Comparison of ENCODE assay signal across 1 cellular context in genomic region chr12:122422769-122423257, GRCh38.
A peak's percentile ranks its signal among the peaks of the same experiment; 100 is the strongest.
TF ChIP-seq lines count a peak whose summit lies in the region.

No MANE protein-coding gene starts in this region.

TF ChIP-seq in K562, 482 proteins besides CTCF, POLR2A, EP300 and RAD21 (continued from another document and continues in another):
- peak; percentile 31 for TF ChIP-seq E2F8 (IDR thresholded peaks at IDR 0.05; ENCODE audit: low read depth, partially characterized antibody)
- TF ChIP-seq MAZ (CRISPR knock-in tag; conservative IDR thresholded peaks at IDR 0.05 in 1 of 2, IDR thresholded peaks at IDR 0.05 in 1 of 2): 0 out of 4 replicates have a peak, but pooled peaks of 1 of the 2 experiments have one; percentile 8
- TF ChIP-seq ZNF639 (CRISPR knock-in tag; conservative IDR thresholded peaks at IDR 0.05 in 1 of 2, IDR thresholded peaks at IDR 0.05 in 1 of 2): peak in 1 of 2 experiments; percentile 4; a peak in 1 of 4 replicates
- TF ChIP-seq ETV5 (CRISPR knock-in tag; IDR thresholded peaks at IDR 0.05; ENCODE audit: low read depth): peak; percentile 1; the same call in 1 of the 2 replicates
- TF ChIP-seq ARID1B (IDR thresholded peaks at IDR 0.05): peak; percentile 21; the same call in 1 of the 2 replicates
- TF ChIP-seq ATF4 (CRISPR knock-in tag; IDR thresholded peaks at IDR 0.05): no peak
- TF ChIP-seq PHF8 (IDR thresholded peaks at IDR 0.05; ENCODE audit: borderline replicate concordance, low read length): peak; percentile 57; the same call in 1 of the 2 replicates
- no peak for TF ChIP-seq ASH1L (IDR thresholded peaks at IDR 0.05; ENCODE audit: borderline replicate concordance, low read depth, partially characterized antibody)
- 0 out of 2 replicates have a peak, but pooled peaks have one; percentile 7 for TF ChIP-seq POLR2AphosphoS5 (IDR thresholded peaks at IDR 0.05; ENCODE audit: control insufficient read depth, insufficient read depth, low read depth, low read length)
- TF ChIP-seq ZC3H4 (CRISPR knock-in tag; IDR thresholded peaks at IDR 0.05; ENCODE audit: borderline replicate concordance): no peak
- TF ChIP-seq ZNF644 (tag; IDR thresholded peaks at IDR 0.05; ENCODE audit: low read depth): no peak
- no peak for TF ChIP-seq CREB1 (IDR thresholded peaks at IDR 0.05)
- 0 out of 2 replicates have a peak, but pooled peaks have one; percentile 15 for TF ChIP-seq CREB1 (CRISPR knock-in tag; IDR thresholded peaks at IDR 0.05)
- TF ChIP-seq HDAC2 (IDR thresholded peaks at IDR 0.05): 0 out of 2 replicates have a peak, but pooled peaks have one; percentile 31
- no peak for TF ChIP-seq HNRNPLL (IDR thresholded peaks at IDR 0.05; ENCODE audit: low read depth, low read length, poor library complexity, severe bottlenecking)
- peak; percentile 83 for TF ChIP-seq L3MBTL2 (IDR thresholded peaks at IDR 0.05)
- peak; percentile 35; the same call in 1 of the 2 replicates for TF ChIP-seq EP400 (IDR thresholded peaks at IDR 0.05)
- TF ChIP-seq ATF3 (IDR thresholded peaks at IDR 0.05): 0 out of 2 replicates have a peak, but pooled peaks have one; percentile 45
- 0 out of 2 replicates have a peak, but pooled peaks have one; percentile 60 for TF ChIP-seq ATF3 (CRISPR knock-in tag; conservative IDR thresholded peaks at IDR 0.05)
- no peak for TF ChIP-seq TEAD2 (tag; IDR thresholded peaks at IDR 0.05)
- TF ChIP-seq GTF2E2 (tag; IDR thresholded peaks at IDR 0.05): peak; percentile 46; the same call in 1 of the 2 replicates
- TF ChIP-seq HNRNPL (IDR thresholded peaks at IDR 0.05; ENCODE audit: low read depth, low read length): no peak
- peak; percentile 75 for TF ChIP-seq ZNF316 (IDR thresholded peaks at IDR 0.05)
- TF ChIP-seq ELK1 (CRISPR knock-in tag; IDR thresholded peaks at IDR 0.05): no peak
- no peak for TF ChIP-seq MECOM (CRISPR knock-in tag; IDR thresholded peaks at IDR 0.05)
- TF ChIP-seq PRDM10 (IDR thresholded peaks at IDR 0.05; ENCODE audit: partially characterized antibody): peak; percentile 19
- 0 out of 2 replicates have a peak, but pooled peaks have one; percentile 38 for TF ChIP-seq LCOR (CRISPR knock-in tag; IDR thresholded peaks at IDR 0.05)
- peak; percentile 43 for TF ChIP-seq CEBPG (CRISPR knock-in tag; IDR thresholded peaks at IDR 0.05)
- TF ChIP-seq CEBPG (tag; conservative IDR thresholded peaks at IDR 0.05 in 1 of 2, IDR thresholded peaks at IDR 0.05 in 1 of 2): no peak
- TF ChIP-seq ZBTB40 (IDR thresholded peaks at IDR 0.05): peak; percentile 45; the same call in 1 of the 2 replicates
- no peak for TF ChIP-seq ZBTB40 (CRISPR knock-in tag; IDR thresholded peaks at IDR 0.05)
- no peak for TF ChIP-seq KLF6 (CRISPR knock-in tag; IDR thresholded peaks at IDR 0.05; ENCODE audit: borderline replicate concordance)
- peak; percentile 45; the same call in 1 of the 2 replicates for TF ChIP-seq NFRKB (IDR thresholded peaks at IDR 0.05; ENCODE audit: low read depth)
- no peak for TF ChIP-seq POLR2AphosphoS2 (IDR thresholded peaks at IDR 0.05; ENCODE audit: low read length)
- peak; percentile 12 for TF ChIP-seq TAF1 (IDR thresholded peaks at IDR 0.05; ENCODE audit: control insufficient read depth, extremely low read depth, insufficient read depth, low read length, severe bottlenecking)
- no peak for TF ChIP-seq SNRNP70 (optimal IDR thresholded peaks at IDR 0.05; ENCODE audit: low read depth, low read length)
- no peak for TF ChIP-seq ZC3H11A (IDR thresholded peaks at IDR 0.05; ENCODE audit: low read depth, low read length)
- peak; percentile 29 for TF ChIP-seq TBP (optimal IDR thresholded peaks at IDR 0.05; ENCODE audit: low read depth, low read length)
